ENCODE assay signal across 1 cellular context in the genomic region with DNA sequence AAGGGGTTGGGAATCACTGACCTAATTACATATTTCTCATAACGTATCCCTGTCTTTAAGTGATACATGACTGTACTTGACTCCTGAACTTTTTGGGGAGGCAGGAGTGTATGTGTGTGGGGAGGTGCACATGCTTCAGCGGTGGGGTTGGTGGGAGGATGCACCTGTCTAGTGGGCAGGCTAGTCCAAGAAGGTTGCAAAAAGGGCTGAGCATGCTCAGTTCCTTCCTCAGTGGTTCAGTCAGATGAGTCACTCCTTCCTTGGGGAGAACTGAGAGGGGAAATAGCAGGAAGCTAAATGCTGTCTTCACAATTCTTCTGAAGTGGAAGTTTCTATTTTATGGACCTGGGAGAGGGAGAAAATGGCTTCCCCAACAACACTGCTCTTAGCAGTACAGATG.
TF ChIP-seq lines count a peak whose summit lies in the region.

No MANE protein-coding gene starts in this region.

TF ChIP-seq in GM12878, 131 proteins besides CTCF, POLR2A, EP300 and RAD21 (continued from another document):
- TF ChIP-seq, protein P1, sequence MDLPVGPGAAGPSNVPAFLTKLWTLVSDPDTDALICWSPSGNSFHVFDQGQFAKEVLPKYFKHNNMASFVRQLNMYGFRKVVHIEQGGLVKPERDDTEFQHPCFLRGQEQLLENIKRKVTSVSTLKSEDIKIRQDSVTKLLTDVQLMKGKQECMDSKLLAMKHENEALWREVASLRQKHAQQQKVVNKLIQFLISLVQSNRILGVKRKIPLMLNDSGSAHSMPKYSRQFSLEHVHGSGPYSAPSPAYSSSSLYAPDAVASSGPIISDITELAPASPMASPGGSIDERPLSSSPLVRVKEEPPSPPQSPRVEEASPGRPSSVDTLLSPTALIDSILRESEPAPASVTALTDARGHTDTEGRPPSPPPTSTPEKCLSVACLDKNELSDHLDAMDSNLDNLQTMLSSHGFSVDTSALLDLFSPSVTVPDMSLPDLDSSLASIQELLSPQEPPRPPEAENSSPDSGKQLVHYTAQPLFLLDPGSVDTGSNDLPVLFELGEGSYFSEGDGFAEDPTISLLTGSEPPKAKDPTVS (IDR thresholded peaks at IDR 0.05; ENCODE audit: low read depth, low read length), result no peak
- TF ChIP-seq, protein P2, sequence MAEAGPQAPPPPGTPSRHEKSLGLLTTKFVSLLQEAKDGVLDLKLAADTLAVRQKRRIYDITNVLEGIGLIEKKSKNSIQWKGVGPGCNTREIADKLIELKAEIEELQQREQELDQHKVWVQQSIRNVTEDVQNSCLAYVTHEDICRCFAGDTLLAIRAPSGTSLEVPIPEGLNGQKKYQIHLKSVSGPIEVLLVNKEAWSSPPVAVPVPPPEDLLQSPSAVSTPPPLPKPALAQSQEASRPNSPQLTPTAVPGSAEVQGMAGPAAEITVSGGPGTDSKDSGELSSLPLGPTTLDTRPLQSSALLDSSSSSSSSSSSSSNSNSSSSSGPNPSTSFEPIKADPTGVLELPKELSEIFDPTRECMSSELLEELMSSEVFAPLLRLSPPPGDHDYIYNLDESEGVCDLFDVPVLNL (IDR thresholded peaks at IDR 0.05; ENCODE audit: low read depth, low read length), result no peak
- no peak for TF ChIP-seq PAX8 (IDR thresholded peaks at IDR 0.05)
- TF ChIP-seq NR2F1 (conservative IDR thresholded peaks at IDR 0.05), result no peak
- no peak for TF ChIP-seq POU2F2 (IDR thresholded peaks at IDR 0.05; ENCODE audit: borderline replicate concordance, low read depth, low read length)
- TF ChIP-seq YBX1 (IDR thresholded peaks at IDR 0.05), result no peak
- TF ChIP-seq ETV6 (conservative IDR thresholded peaks at IDR 0.05 in 1 of 2, IDR thresholded peaks at IDR 0.05 in 1 of 2; ENCODE audit: borderline replicate concordance in 1 of 2, low read depth in 1 of 2), result peak in 1 of 2 experiments; percentile 35; a peak in 1 of 4 replicates
- peak in 1 of 2 experiments; percentile 24; a peak in 1 of 4 replicates for TF ChIP-seq BHLHE40 (IDR thresholded peaks at IDR 0.05; ENCODE audit: borderline replicate concordance in 1 of 2, low read depth in 2 of 2, low read length in 1 of 2)
- TF ChIP-seq, protein P3, sequence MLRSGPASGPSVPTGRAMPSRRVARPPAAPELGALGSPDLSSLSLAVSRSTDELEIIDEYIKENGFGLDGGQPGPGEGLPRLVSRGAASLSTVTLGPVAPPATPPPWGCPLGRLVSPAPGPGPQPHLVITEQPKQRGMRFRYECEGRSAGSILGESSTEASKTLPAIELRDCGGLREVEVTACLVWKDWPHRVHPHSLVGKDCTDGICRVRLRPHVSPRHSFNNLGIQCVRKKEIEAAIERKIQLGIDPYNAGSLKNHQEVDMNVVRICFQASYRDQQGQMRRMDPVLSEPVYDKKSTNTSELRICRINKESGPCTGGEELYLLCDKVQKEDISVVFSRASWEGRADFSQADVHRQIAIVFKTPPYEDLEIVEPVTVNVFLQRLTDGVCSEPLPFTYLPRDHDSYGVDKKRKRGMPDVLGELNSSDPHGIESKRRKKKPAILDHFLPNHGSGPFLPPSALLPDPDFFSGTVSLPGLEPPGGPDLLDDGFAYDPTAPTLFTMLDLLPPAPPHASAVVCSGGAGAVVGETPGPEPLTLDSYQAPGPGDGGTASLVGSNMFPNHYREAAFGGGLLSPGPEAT (IDR thresholded peaks at IDR 0.05; ENCODE audit: low read depth), result 0 out of 2 replicates have a peak, but pooled peaks have one; percentile 18
- peak; percentile 34 for TF ChIP-seq IKZF1 (conservative IDR thresholded peaks at IDR 0.05)
- TF ChIP-seq, protein P4, sequence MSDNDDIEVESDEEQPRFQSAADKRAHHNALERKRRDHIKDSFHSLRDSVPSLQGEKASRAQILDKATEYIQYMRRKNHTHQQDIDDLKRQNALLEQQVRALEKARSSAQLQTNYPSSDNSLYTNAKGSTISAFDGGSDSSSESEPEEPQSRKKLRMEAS (IDR thresholded peaks at IDR 0.05; ENCODE audit: low read depth, low read length), result no peak
- no peak for TF ChIP-seq SIX5 (IDR thresholded peaks at IDR 0.05; ENCODE audit: low read depth, low read length, severe bottlenecking)
- no peak for TF ChIP-seq NRF1 (conservative IDR thresholded peaks at IDR 0.05; ENCODE audit: low read depth, low read length)
- TF ChIP-seq, protein P5, sequence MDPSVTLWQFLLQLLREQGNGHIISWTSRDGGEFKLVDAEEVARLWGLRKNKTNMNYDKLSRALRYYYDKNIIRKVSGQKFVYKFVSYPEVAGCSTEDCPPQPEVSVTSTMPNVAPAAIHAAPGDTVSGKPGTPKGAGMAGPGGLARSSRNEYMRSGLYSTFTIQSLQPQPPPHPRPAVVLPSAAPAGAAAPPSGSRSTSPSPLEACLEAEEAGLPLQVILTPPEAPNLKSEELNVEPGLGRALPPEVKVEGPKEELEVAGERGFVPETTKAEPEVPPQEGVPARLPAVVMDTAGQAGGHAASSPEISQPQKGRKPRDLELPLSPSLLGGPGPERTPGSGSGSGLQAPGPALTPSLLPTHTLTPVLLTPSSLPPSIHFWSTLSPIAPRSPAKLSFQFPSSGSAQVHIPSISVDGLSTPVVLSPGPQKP (IDR thresholded peaks at IDR 0.05; ENCODE audit: low read depth, low read length), result no peak
- 0 out of 2 replicates have a peak, but pooled peaks have one; percentile 22 for TF ChIP-seq CBX5 (IDR thresholded peaks at IDR 0.05; ENCODE audit: low read depth)
- TF ChIP-seq PML (IDR thresholded peaks at IDR 0.05; ENCODE audit: low read length), result no peak
- no peak for TF ChIP-seq CEBPB (IDR thresholded peaks at IDR 0.05; ENCODE audit: borderline replicate concordance in 1 of 2, low read depth in 2 of 2, low read length in 2 of 2)
- TF ChIP-seq RB1 (IDR thresholded peaks at IDR 0.05; ENCODE audit: borderline replicate concordance), result no peak
- TF ChIP-seq STAT3 (IDR thresholded peaks at IDR 0.05; ENCODE audit: low read depth, low read length), result no peak
- no peak for TF ChIP-seq PAX5 (IDR thresholded peaks at IDR 0.05; ENCODE audit: borderline replicate concordance, low read depth, low read length)
- TF ChIP-seq, protein P6, sequence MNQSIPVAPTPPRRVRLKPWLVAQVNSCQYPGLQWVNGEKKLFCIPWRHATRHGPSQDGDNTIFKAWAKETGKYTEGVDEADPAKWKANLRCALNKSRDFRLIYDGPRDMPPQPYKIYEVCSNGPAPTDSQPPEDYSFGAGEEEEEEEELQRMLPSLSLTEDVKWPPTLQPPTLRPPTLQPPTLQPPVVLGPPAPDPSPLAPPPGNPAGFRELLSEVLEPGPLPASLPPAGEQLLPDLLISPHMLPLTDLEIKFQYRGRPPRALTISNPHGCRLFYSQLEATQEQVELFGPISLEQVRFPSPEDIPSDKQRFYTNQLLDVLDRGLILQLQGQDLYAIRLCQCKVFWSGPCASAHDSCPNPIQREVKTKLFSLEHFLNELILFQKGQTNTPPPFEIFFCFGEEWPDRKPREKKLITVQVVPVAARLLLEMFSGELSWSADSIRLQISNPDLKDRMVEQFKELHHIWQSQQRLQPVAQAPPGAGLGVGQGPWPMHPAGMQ (IDR thresholded peaks at IDR 0.05; ENCODE audit: borderline replicate concordance), result no peak
- peak; percentile 83 for TF ChIP-seq EED (IDR thresholded peaks at IDR 0.05; ENCODE audit: low read depth)
- TF ChIP-seq CBX3 (IDR thresholded peaks at IDR 0.05; ENCODE audit: borderline replicate concordance, low read depth), result no peak
- TF ChIP-seq JUNB (IDR thresholded peaks at IDR 0.05), result 0 out of 2 replicates have a peak, but pooled peaks have one; percentile 13
- no peak for TF ChIP-seq SMAD5 (IDR thresholded peaks at IDR 0.05; ENCODE audit: low read depth)
- TF ChIP-seq NFIC (IDR thresholded peaks at IDR 0.05; ENCODE audit: low read depth, low read length), result no peak
- TF ChIP-seq, protein P7, sequence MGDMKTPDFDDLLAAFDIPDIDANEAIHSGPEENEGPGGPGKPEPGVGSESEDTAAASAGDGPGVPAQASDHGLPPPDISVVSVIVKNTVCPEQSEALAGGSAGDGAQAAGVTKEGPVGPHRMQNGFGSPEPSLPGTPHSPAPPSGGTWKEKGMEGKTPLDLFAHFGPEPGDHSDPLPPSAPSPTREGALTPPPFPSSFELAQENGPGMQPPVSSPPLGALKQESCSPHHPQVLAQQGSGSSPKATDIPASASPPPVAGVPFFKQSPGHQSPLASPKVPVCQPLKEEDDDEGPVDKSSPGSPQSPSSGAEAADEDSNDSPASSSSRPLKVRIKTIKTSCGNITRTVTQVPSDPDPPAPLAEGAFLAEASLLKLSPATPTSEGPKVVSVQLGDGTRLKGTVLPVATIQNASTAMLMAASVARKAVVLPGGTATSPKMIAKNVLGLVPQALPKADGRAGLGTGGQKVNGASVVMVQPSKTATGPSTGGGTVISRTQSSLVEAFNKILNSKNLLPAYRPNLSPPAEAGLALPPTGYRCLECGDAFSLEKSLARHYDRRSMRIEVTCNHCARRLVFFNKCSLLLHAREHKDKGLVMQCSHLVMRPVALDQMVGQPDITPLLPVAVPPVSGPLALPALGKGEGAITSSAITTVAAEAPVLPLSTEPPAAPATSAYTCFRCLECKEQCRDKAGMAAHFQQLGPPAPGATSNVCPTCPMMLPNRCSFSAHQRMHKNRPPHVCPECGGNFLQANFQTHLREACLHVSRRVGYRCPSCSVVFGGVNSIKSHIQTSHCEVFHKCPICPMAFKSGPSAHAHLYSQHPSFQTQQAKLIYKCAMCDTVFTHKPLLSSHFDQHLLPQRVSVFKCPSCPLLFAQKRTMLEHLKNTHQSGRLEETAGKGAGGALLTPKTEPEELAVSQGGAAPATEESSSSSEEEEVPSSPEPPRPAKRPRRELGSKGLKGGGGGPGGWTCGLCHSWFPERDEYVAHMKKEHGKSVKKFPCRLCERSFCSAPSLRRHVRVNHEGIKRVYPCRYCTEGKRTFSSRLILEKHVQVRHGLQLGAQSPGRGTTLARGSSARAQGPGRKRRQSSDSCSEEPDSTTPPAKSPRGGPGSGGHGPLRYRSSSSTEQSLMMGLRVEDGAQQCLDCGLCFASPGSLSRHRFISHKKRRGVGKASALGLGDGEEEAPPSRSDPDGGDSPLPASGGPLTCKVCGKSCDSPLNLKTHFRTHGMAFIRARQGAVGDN (IDR thresholded peaks at IDR 0.05), result no peak
